Comparison of ENCODE assay signal across 17 cellular contexts in genomic region chr22:19068784-19069271, GRCh38.
"Had no signal": no experiment of that assay in that cellular context is flagged by ENCODE, and none has a peak within 500 bp of the region (broad histone marks: within the 10 kb centered on the region; RNA-seq: fewer than 3 reads in every experiment).

No MANE protein-coding gene starts in this region.

- H3K4me2 ChIP-seq: SK-N-SH had no signal

- H3K27ac Mint-ChIP-seq: activated naive CD8-positive, alpha-beta T cell treated with anti-CD3 and anti-CD28 coated beads, Interleukin-2, amount 50 U/mL, for 24 hours had no signal

- H3K9me3 ChIP-seq: ascending aorta, esophagus muscularis mucosa, left lung, pancreas, SK-N-SH had no signal

- H3K27ac ChIP-seq: ascending aorta, esophagus muscularis mucosa, left lung, pancreas, WERI-Rb-1 had no signal

- H3K4me3 Mint-ChIP-seq: activated naive CD8-positive, alpha-beta T cell treated with anti-CD3 and anti-CD28 coated beads, Interleukin-2, amount 50 U/mL, for 24 hours had no signal

- H3K9me3 Mint-ChIP-seq: activated naive CD8-positive, alpha-beta T cell treated with anti-CD3 and anti-CD28 coated beads, Interleukin-2, amount 50 U/mL, for 24 hours had no signal

- ATAC-seq: activated naive CD8-positive, alpha-beta T cell treated with anti-CD3 and anti-CD28 coated beads, Interleukin-2, amount 50 U/mL, for 24 hours; left lung had no signal

- DNase-seq: activated CD4-positive, alpha-beta T cell treated with anti-CD3 and anti-CD28 coated beads, Interleukin-2, amount 50 U/mL, for 1 hour; activated naive CD4-positive, alpha-beta T cell; activated naive CD8-positive, alpha-beta T cell treated with anti-CD3 and anti-CD28 coated beads, Interleukin-2, amount 50 U/mL, for 24 hours; left lung; mesendoderm; SK-N-SH; stimulated activated CD4-positive, alpha-beta T cell treated with anti-CD3 and anti-CD28 coated beads, Interleukin-1b, Interleukin-23, amount 100 ng/mL, for 48 hours; stimulated activated naive CD4-positive, alpha-beta T cell treated with Interleukin-2 at 50 U/mL for 16 hours; T-helper 1 cell; trophoblast cell; WERI-Rb-1 had no signal

- H3K27me3 ChIP-seq: ascending aorta, esophagus muscularis mucosa, left lung, pancreas had no signal

- H3K27me3 Mint-ChIP-seq: activated naive CD8-positive, alpha-beta T cell treated with anti-CD3 and anti-CD28 coated beads, Interleukin-2, amount 50 U/mL, for 24 hours had no signal

- FAIRE-seq: bronchial epithelial cell, endometrium, islet of Langerhans, pancreas had no signal

- H3K4me3 ChIP-seq: ascending aorta, esophagus muscularis mucosa, left lung, pancreas had no signal

- H3K9ac ChIP-seq: SK-N-SH had no signal

- H3K4me1 ChIP-seq: ascending aorta, left lung, pancreas had no signal
